1 cellular context compared by ENCODE assay signal in the genomic region with DNA sequence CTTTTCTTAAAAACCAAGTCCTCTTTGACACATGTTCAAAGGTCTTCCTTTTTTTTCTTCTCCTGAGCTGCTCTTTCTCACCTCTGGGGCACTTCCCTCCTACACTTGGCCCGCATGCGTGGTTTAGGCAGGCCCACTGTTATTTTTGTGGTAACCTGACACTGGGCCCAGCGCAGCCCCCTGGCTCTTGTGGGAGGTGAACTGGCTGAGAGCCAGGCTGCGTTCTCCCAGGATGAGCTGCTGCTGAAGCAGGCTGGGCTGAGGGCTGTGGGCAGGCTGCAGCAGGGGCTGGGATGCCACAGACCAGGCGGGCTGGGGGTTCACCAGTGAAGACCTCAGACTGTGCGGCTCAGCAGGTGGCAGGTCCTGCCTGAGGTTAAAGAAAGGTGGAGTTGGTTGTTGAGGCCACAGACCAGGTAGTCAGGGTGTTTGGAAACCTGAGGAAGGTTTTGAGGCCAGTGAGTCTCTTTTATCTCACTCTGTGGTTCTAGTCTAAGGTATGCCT.
A peak's percentile ranks its signal among the peaks of the same experiment; 100 is the strongest.
TF ChIP-seq lines count a peak whose summit lies in the region.

No MANE protein-coding gene starts in this region.

TF ChIP-seq in HEK293, 187 proteins besides CTCF, POLR2A, EP300 and RAD21 (continued from another document and continues in another):
- TF ChIP-seq, protein P1, sequence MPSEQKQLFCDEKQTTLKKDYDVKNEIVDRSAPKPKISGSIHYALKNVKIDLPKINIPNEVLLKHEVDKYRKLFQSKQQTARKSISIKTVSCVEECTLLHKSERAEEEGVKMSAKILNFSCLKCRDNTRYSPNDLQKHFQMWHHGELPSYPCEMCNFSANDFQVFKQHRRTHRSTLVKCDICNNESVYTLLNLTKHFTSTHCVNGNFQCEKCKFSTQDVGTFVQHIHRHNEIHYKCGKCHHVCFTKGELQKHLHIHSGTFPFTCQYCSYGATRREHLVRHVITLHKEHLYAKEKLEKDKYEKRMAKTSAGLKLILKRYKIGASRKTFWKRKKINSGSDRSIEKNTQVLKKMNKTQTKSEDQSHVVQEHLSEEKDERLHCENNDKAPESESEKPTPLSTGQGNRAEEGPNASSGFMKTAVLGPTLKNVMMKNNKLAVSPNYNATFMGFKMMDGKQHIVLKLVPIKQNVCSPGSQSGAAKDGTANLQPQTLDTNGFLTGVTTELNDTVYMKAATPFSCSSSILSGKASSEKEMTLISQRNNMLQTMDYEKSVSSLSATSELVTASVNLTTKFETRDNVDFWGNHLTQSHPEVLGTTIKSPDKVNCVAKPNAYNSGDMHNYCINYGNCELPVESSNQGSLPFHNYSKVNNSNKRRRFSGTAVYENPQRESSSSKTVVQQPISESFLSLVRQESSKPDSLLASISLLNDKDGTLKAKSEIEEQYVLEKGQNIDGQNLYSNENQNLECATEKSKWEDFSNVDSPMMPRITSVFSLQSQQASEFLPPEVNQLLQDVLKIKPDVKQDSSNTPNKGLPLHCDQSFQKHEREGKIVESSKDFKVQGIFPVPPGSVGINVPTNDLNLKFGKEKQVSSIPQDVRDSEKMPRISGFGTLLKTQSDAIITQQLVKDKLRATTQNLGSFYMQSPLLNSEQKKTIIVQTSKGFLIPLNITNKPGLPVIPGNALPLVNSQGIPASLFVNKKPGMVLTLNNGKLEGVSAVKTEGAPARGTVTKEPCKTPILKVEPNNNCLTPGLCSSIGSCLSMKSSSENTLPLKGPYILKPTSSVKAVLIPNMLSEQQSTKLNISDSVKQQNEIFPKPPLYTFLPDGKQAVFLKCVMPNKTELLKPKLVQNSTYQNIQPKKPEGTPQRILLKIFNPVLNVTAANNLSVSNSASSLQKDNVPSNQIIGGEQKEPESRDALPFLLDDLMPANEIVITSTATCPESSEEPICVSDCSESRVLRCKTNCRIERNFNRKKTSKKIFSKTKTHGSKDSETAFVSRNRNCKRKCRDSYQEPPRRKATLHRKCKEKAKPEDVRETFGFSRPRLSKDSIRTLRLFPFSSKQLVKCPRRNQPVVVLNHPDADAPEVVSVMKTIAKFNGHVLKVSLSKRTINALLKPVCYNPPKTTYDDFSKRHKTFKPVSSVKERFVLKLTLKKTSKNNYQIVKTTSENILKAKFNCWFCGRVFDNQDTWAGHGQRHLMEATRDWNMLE (tag by site-specific recombination; conservative IDR thresholded peaks at IDR 0.05; ENCODE audit: low read depth), result no peak
- TF ChIP-seq, protein P2, sequence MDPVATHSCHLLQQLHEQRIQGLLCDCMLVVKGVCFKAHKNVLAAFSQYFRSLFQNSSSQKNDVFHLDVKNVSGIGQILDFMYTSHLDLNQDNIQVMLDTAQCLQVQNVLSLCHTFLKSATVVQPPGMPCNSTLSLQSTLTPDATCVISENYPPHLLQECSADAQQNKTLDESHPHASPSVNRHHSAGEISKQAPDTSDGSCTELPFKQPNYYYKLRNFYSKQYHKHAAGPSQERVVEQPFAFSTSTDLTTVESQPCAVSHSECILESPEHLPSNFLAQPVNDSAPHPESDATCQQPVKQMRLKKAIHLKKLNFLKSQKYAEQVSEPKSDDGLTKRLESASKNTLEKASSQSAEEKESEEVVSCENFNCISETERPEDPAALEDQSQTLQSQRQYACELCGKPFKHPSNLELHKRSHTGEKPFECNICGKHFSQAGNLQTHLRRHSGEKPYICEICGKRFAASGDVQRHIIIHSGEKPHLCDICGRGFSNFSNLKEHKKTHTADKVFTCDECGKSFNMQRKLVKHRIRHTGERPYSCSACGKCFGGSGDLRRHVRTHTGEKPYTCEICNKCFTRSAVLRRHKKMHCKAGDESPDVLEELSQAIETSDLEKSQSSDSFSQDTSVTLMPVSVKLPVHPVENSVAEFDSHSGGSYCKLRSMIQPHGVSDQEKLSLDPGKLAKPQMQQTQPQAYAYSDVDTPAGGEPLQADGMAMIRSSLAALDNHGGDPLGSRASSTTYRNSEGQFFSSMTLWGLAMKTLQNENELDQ (tag by site-specific recombination; IDR thresholded peaks at IDR 0.05; ENCODE audit: low read depth), result no peak
- TF ChIP-seq ZNF623 (tag by site-specific recombination; IDR thresholded peaks at IDR 0.05), result no peak
- TF ChIP-seq MZF1 (tag by site-specific recombination; IDR thresholded peaks at IDR 0.05; ENCODE audit: borderline replicate concordance), result no peak
- TF ChIP-seq ZNF785 (tag by site-specific recombination; IDR thresholded peaks at IDR 0.05), result no peak
- TF ChIP-seq ZNF324 (tag by site-specific recombination; IDR thresholded peaks at IDR 0.05), result no peak
- no peak for TF ChIP-seq ZNF354C (tag by site-specific recombination; IDR thresholded peaks at IDR 0.05; ENCODE audit: borderline replicate concordance, low read depth)
- TF ChIP-seq, protein P3, sequence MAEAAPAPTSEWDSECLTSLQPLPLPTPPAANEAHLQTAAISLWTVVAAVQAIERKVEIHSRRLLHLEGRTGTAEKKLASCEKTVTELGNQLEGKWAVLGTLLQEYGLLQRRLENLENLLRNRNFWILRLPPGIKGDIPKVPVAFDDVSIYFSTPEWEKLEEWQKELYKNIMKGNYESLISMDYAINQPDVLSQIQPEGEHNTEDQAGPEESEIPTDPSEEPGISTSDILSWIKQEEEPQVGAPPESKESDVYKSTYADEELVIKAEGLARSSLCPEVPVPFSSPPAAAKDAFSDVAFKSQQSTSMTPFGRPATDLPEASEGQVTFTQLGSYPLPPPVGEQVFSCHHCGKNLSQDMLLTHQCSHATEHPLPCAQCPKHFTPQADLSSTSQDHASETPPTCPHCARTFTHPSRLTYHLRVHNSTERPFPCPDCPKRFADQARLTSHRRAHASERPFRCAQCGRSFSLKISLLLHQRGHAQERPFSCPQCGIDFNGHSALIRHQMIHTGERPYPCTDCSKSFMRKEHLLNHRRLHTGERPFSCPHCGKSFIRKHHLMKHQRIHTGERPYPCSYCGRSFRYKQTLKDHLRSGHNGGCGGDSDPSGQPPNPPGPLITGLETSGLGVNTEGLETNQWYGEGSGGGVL (tag by site-specific recombination; IDR thresholded peaks at IDR 0.05), result no peak
- peak; percentile 66 for TF ChIP-seq OSR2 (tag by site-specific recombination; IDR thresholded peaks at IDR 0.05)
- TF ChIP-seq ZNF223 (tag by site-specific recombination; IDR thresholded peaks at IDR 0.05), result no peak
- no peak for TF ChIP-seq SCRT1 (tag by site-specific recombination; IDR thresholded peaks at IDR 0.05; ENCODE audit: borderline replicate concordance)
- TF ChIP-seq, protein P4, sequence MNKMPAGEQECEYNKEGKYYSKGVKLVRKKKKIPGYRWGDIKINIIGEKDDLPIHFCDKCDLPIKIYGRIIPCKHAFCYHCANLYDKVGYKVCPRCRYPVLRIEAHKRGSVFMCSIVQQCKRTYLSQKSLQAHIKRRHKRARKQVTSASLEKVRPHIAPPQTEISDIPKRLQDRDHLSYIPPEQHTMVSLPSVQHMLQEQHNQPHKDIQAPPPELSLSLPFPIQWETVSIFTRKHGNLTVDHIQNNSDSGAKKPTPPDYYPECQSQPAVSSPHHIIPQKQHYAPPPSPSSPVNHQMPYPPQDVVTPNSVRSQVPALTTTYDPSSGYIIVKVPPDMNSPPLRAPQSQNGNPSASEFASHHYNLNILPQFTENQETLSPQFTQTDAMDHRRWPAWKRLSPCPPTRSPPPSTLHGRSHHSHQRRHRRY (tag by site-specific recombination; IDR thresholded peaks at IDR 0.05), result no peak
- TF ChIP-seq, protein P5, sequence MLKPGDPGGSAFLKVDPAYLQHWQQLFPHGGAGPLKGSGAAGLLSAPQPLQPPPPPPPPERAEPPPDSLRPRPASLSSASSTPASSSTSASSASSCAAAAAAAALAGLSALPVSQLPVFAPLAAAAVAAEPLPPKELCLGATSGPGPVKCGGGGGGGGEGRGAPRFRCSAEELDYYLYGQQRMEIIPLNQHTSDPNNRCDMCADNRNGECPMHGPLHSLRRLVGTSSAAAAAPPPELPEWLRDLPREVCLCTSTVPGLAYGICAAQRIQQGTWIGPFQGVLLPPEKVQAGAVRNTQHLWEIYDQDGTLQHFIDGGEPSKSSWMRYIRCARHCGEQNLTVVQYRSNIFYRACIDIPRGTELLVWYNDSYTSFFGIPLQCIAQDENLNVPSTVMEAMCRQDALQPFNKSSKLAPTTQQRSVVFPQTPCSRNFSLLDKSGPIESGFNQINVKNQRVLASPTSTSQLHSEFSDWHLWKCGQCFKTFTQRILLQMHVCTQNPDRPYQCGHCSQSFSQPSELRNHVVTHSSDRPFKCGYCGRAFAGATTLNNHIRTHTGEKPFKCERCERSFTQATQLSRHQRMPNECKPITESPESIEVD (tag by site-specific recombination; IDR thresholded peaks at IDR 0.05), result no peak
- TF ChIP-seq ZNF239 (tag by site-specific recombination; IDR thresholded peaks at IDR 0.05), result no peak
- TF ChIP-seq SALL2 (tag by site-specific recombination; IDR thresholded peaks at IDR 0.05; ENCODE audit: borderline replicate concordance), result no peak
- no peak for TF ChIP-seq ZNF157 (tag by site-specific recombination; IDR thresholded peaks at IDR 0.05)
- TF ChIP-seq ZBTB7A (tag by site-specific recombination; IDR thresholded peaks at IDR 0.05; ENCODE audit: low read depth), result no peak
- TF ChIP-seq ZNF10 (tag by site-specific recombination; IDR thresholded peaks at IDR 0.05), result no peak
- TF ChIP-seq ZNF302 (tag by site-specific recombination; IDR thresholded peaks at IDR 0.05; ENCODE audit: low read depth), result no peak
- TF ChIP-seq, protein P6, sequence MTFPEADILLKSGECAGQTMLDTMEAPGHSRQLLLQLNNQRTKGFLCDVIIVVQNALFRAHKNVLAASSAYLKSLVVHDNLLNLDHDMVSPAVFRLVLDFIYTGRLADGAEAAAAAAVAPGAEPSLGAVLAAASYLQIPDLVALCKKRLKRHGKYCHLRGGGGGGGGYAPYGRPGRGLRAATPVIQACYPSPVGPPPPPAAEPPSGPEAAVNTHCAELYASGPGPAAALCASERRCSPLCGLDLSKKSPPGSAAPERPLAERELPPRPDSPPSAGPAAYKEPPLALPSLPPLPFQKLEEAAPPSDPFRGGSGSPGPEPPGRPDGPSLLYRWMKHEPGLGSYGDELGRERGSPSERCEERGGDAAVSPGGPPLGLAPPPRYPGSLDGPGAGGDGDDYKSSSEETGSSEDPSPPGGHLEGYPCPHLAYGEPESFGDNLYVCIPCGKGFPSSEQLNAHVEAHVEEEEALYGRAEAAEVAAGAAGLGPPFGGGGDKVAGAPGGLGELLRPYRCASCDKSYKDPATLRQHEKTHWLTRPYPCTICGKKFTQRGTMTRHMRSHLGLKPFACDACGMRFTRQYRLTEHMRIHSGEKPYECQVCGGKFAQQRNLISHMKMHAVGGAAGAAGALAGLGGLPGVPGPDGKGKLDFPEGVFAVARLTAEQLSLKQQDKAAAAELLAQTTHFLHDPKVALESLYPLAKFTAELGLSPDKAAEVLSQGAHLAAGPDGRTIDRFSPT (tag by site-specific recombination; IDR thresholded peaks at IDR 0.05), result peak; percentile 39; the same call in 1 of the 2 replicates
- TF ChIP-seq ZNF146 (tag by site-specific recombination; IDR thresholded peaks at IDR 0.05), result no peak
- no peak; the same call in 1 of the 2 replicates for TF ChIP-seq ZNF394 (tag by site-specific recombination; IDR thresholded peaks at IDR 0.05; ENCODE audit: borderline replicate concordance)
- no peak for TF ChIP-seq ZNF350 (tag by site-specific recombination; IDR thresholded peaks at IDR 0.05)
- no peak for TF ChIP-seq ZNF114 (tag by site-specific recombination; IDR thresholded peaks at IDR 0.05)
- no peak for TF ChIP-seq ZNF184 (tag by site-specific recombination; IDR thresholded peaks at IDR 0.05)
- no peak for TF ChIP-seq ZNF792 (tag by site-specific recombination; IDR thresholded peaks at IDR 0.05)
- TF ChIP-seq ZNF610 (tag by site-specific recombination; IDR thresholded peaks at IDR 0.05; ENCODE audit: borderline replicate concordance), result no peak; the same call in 1 of the 2 replicates
- TF ChIP-seq, protein P7, sequence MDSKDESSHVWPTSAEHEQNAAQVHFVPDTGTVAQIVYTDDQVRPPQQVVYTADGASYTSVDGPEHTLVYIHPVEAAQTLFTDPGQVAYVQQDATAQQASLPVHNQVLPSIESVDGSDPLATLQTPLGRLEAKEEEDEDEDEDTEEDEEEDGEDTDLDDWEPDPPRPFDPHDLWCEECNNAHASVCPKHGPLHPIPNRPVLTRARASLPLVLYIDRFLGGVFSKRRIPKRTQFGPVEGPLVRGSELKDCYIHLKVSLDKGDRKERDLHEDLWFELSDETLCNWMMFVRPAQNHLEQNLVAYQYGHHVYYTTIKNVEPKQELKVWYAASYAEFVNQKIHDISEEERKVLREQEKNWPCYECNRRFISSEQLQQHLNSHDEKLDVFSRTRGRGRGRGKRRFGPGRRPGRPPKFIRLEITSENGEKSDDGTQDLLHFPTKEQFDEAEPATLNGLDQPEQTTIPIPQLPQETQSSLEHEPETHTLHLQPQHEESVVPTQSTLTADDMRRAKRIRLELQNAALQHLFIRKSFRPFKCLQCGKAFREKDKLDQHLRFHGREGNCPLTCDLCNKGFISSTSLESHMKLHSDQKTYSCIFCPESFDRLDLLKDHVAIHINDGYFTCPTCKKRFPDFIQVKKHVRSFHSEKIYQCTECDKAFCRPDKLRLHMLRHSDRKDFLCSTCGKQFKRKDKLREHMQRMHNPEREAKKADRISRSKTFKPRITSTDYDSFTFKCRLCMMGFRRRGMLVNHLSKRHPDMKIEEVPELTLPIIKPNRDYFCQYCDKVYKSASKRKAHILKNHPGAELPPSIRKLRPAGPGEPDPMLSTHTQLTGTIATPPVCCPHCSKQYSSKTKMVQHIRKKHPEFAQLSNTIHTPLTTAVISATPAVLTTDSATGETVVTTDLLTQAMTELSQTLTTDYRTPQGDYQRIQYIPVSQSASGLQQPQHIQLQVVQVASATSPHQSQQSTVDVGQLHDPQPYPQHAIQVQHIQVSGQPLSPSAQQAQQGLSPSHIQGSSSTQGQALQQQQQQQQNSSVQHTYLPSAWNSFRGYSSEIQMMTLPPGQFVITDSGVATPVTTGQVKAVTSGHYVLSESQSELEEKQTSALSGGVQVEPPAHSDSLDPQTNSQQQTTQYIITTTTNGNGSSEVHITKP (tag by site-specific recombination; IDR thresholded peaks at IDR 0.05), result 0 out of 2 replicates have a peak, but pooled peaks have one; percentile 31
- TF ChIP-seq ZNF529 (tag by site-specific recombination; IDR thresholded peaks at IDR 0.05; ENCODE audit: insufficient replicate concordance), result no peak
- TF ChIP-seq ZEB2 (tag by site-specific recombination; IDR thresholded peaks at IDR 0.05), result 0 out of 2 replicates have a peak, but pooled peaks have one; percentile 51
- no peak for TF ChIP-seq ZNF416 (tag by site-specific recombination; IDR thresholded peaks at IDR 0.05)
- TF ChIP-seq ZNF571 (tag by site-specific recombination; IDR thresholded peaks at IDR 0.05), result no peak
- TF ChIP-seq ZNF311 (tag by site-specific recombination; IDR thresholded peaks at IDR 0.05; ENCODE audit: borderline replicate concordance), result no peak
- no peak for TF ChIP-seq ZNF2 (tag by site-specific recombination; IDR thresholded peaks at IDR 0.05)
